8 cellular contexts compared by ENCODE assay signal in genomic region chr11:71447791-71448256, GRCh38. TPM values are rescaled to one million over a fixed set of nuclear protein-coding genes. Genes with fewer than 3 reads are reported as not detected.
DNase-seq lines count a peak whose midpoint lies in the region; ATAC-seq and TF ChIP-seq lines count a peak whose summit lies in the region.

No MANE protein-coding gene starts in this region.

- H3K36me3 Mint-ChIP-seq in CD4-positive, alpha-beta T cell (ENCODE audit: low read depth), result peaks cover 57% of the 10 kb centered on the region
- peaks cover 33% of the 10 kb centered on the region for H3K36me3 Mint-ChIP-seq in MCF 10A (ENCODE audit: insufficient read depth, unreplicated experiment)

- ATAC-seq in CD4-positive, alpha-beta T cell (ENCODE audit: poor library complexity), result peak; percentile 15
- ATAC-seq in HG02852 (IDR thresholded peaks at IDR 0.05; ENCODE audit: unreplicated experiment) (peak; percentile 20), GM21619 (IDR thresholded peaks at IDR 0.05; ENCODE audit: unreplicated experiment) (no peak), HG03565 (IDR thresholded peaks at IDR 0.05; ENCODE audit: unreplicated experiment) (no peak)

- H3K27ac Mint-ChIP-seq in CD4-positive, alpha-beta T cell, result peak overlapping the region; percentile 95
- peak overlapping the region; percentile 61 for H3K27ac Mint-ChIP-seq in MCF 10A (ENCODE audit: low read depth, unreplicated experiment)

- no TSS peak for BruUV-seq in MCF 10A (replicated peaks; lab: Mats Ljungman, UMichigan)

- TF ChIP-seq CTCF in CD4-positive, alpha-beta T cell (IDR thresholded peaks at IDR 0.05), result no peak
- TF ChIP-seq CTCF in SU-DHL-6 (IDR thresholded peaks at IDR 0.05; ENCODE audit: insufficient read depth, low read length, poor library complexity, severe bottlenecking), result no peak
- no peak for TF ChIP-seq CTCF in MCF 10A (IDR thresholded peaks at IDR 0.05; ENCODE audit: unreplicated experiment)
- TF ChIP-seq CTCF in kidney epithelial cell (IDR thresholded peaks at IDR 0.05; ENCODE audit: insufficient read depth, low read length, poor library complexity, severe bottlenecking), result no peak

- H3K79me2 ChIP-seq in SU-DHL-6 (ENCODE audit: insufficient read depth, low read length), result peaks cover 18% of the 10 kb centered on the region; the same call in 1 of the 2 replicates

- H3K9ac ChIP-seq in SU-DHL-6 (ENCODE audit: low read length), result peak overlapping the region; percentile 67

- peaks cover 12% of the 10 kb centered on the region for H3K36me3 ChIP-seq in SU-DHL-6 (ENCODE audit: low read length)
- peaks cover 3% of the 10 kb centered on the region for H3K36me3 ChIP-seq in kidney epithelial cell (ENCODE audit: control insufficient read depth, insufficient read depth, low read length)

- intact Hi-C loops in CD4-positive, alpha-beta T cell (cut with DNase I, micrococcal nuclease), result loop anchor here in 1 of 2 experiments (5.0 kb wide), 3 partner anchors 479 to 1771 kb away; partner anchors contain the start of genes LTO1, RNF121 and XNDC1N
- intact Hi-C loops in MCF 10A (cut with micrococcal nuclease), result no loop called here

- H3K4me3 ChIP-seq in SU-DHL-6 (ENCODE audit: insufficient read depth, low read length, poor library complexity, severe bottlenecking) (peak overlapping the region; percentile 73), kidney epithelial cell (ENCODE audit: low read depth, low read length) (peak overlapping the region; percentile 74)

- peaks cover 54% of the 10 kb centered on the region for H3K4me1 Mint-ChIP-seq in CD4-positive, alpha-beta T cell (ENCODE audit: low read depth)
- peaks cover 42% of the 10 kb centered on the region for H3K4me1 Mint-ChIP-seq in MCF 10A (ENCODE audit: insufficient read depth, unreplicated experiment)

- no peaks in the 10 kb centered on the region for H3K27me3 ChIP-seq in CD4-positive, alpha-beta T cell (ENCODE audit: control insufficient read depth, insufficient read depth, low read length)
- H3K27me3 ChIP-seq in SU-DHL-6 (ENCODE audit: low read length), result no peaks in the 10 kb centered on the region
- H3K27me3 ChIP-seq in kidney epithelial cell (ENCODE audit: control insufficient read depth, insufficient read depth, low read length), result no peaks in the 10 kb centered on the region

- peak in 9 of 10 experiments; percentile 11 to 43 (median 16) for DNase-seq in CD4-positive, alpha-beta T cell
- DNase-seq in MCF 10A (ENCODE audit: unreplicated experiment), result no peak
- no peak for DNase-seq in kidney epithelial cell (ENCODE audit: low read depth)
- DNase-seq in stimulated activated CD4-positive, alpha-beta T cell treated with anti-CD3 and anti-CD28 coated beads, Interleukin-4, amount 100 ng/mL, for 24 hours, result peak; percentile 27

- H2AFZ ChIP-seq in SU-DHL-6 (ENCODE audit: low read depth, low read length, severe bottlenecking), result peak overlapping the region; percentile 52

- no peaks in the 10 kb centered on the region for H3K9me2 ChIP-seq in SU-DHL-6 (replicated peaks; ENCODE audit: insufficient read depth, low read length)

- peak overlapping the region; percentile 90 for H3K4me3 Mint-ChIP-seq in CD4-positive, alpha-beta T cell
- H3K4me3 Mint-ChIP-seq in MCF 10A (ENCODE audit: unreplicated experiment), result peak overlapping the region; percentile 94

- peak overlapping the region; percentile 78 for H3K27ac ChIP-seq in CD4-positive, alpha-beta T cell (ENCODE audit: low read depth, low read length)
- peak overlapping the region; percentile 53 for H3K27ac ChIP-seq in SU-DHL-6 (ENCODE audit: low read depth, low read length)

- POLR2A ChIA-PET in CD4-positive, alpha-beta T cell (lab: Charles Lee), result interaction anchor here (0.9 kb wide), 1 partner anchor 29 kb away, joined by 3 read pairs; no protein-coding TSS in a partner anchor
- POLR2A ChIA-PET in MCF 10A (lab: Yijun Ruan, JAX), result interaction anchor here (0.6 to 3.8 kb wide), 11 partner anchors 10 to 709 kb away, joined by 3 to 26 read pairs (median 3); no protein-coding TSS in a partner anchor

- CTCF ChIA-PET in CD4-positive, alpha-beta T cell (lab: Charles Lee), result no interaction called here
- CTCF ChIA-PET in MCF 10A (lab: Yijun Ruan, JAX), result interaction anchor here (0.6 to 1.6 kb wide), 4 partner anchors 11 to 566 kb away, joined by 3 to 5 read pairs (median 4); no protein-coding TSS in a partner anchor

- no peaks in the 10 kb centered on the region for H3K9me3 ChIP-seq in CD4-positive, alpha-beta T cell (ENCODE audit: control insufficient read depth, low read length)
- no peaks in the 10 kb centered on the region for H3K9me3 ChIP-seq in SU-DHL-6 (ENCODE audit: insufficient read depth, low read length)

- peaks cover 31% of the 10 kb centered on the region for H3F3A ChIP-seq in SU-DHL-6 (ENCODE audit: insufficient read depth)

- H3K9me3 Mint-ChIP-seq in CD4-positive, alpha-beta T cell, result no peaks in the 10 kb centered on the region
- H3K9me3 Mint-ChIP-seq in MCF 10A (ENCODE audit: unreplicated experiment), result no peaks in the 10 kb centered on the region

- no peaks in the 10 kb centered on the region for H4K20me1 ChIP-seq in SU-DHL-6 (ENCODE audit: low read depth, low read length)

- H3K27me3 Mint-ChIP-seq in CD4-positive, alpha-beta T cell, result no peaks in the 10 kb centered on the region
- H3K27me3 Mint-ChIP-seq in MCF 10A (ENCODE audit: insufficient read depth, unreplicated experiment), result no peaks in the 10 kb centered on the region

- H3K4me2 ChIP-seq in SU-DHL-6 (ENCODE audit: low read depth, low read length, poor library complexity, severe bottlenecking), result peak overlapping the region; percentile 83

RNA-seq across cellular contexts. Expression of gene DHCR7, which starts 0.4 kb away (rescaled TPM):
- total RNA-seq in CD4-positive, alpha-beta T cell, result 10 to 100 TPM; 30.2 to 30.6 TPM
- 48.2 and 72.6 TPM in 2 replicates for total RNA-seq in MCF 10A (2022)
- total RNA-seq in kidney epithelial cell, result 88.8 and 105 TPM in 2 replicates

RNA-seq across cellular contexts. Expression of gene NADSYN1, which starts 5.2 kb away (rescaled TPM):
- 100 to 1,000 TPM; 106 to 112 TPM for total RNA-seq in CD4-positive, alpha-beta T cell
- total RNA-seq in MCF 10A (2022) (73.6 and 76.2 TPM in 2 replicates), kidney epithelial cell (66.7 and 70.1 TPM in 2 replicates)

Comparison
In these comparisons a context has a peak if more than half of its experiments do, and no peak if none do; other contexts are left out.
1. ATAC-seq: peak in CD4-positive, alpha-beta T cell (single experiment) and HG02852 (single experiment); none in GM21619 (single experiment) and HG03565 (single experiment).
2. DNase-seq: peak in CD4-positive, alpha-beta T cell (9 of 10) and stimulated activated CD4-positive, alpha-beta T cell treated with anti-CD3 and anti-CD28 coated beads, Interleukin-4, amount 100 ng/mL, for 24 hours (single experiment); none in MCF 10A (single experiment) and kidney epithelial cell (single experiment).